8 cellular contexts compared by ENCODE assay signal in genomic region chrY:14498071-14498470, GRCh38. TPM values are rescaled to one million over a fixed set of nuclear protein-coding genes. Genes with fewer than 3 reads are reported as not detected.
"Had no signal": no experiment of that assay in that cellular context is flagged by ENCODE, and none has a peak within 500 bp of the region (broad histone marks: within the 10 kb centered on the region; RNA-seq: fewer than 3 reads in every experiment).

No MANE protein-coding gene starts in this region.

- FAIRE-seq: G401.6, GM12878, GM12891, GM12892, GM18507, GM19239 had no signal

- DNase-seq: GDM1, GF-D8 had no signal

- H3K4me3 ChIP-seq: GM12878 had no signal

- ATAC-seq: GM12878 had no signal

RNA-seq across cellular contexts. Expression of gene NLGN4Y, which starts 26.3 kb away (rescaled TPM):
- total RNA-seq: GM12878 had no signal
- polyA plus RNA-seq: GM12878 had no signal
